Comparison of ENCODE assay signal across 11 cellular contexts in genomic region chr13:70249332-70250064, GRCh38.
A peak's percentile ranks its signal among the peaks of the same experiment; 100 is the strongest.
DNase-seq lines count a peak whose midpoint lies in the region; ATAC-seq, FAIRE-seq and TF ChIP-seq lines count a peak whose summit lies in the region.
"Had no signal": no experiment of that assay in that cellular context is flagged by ENCODE, and none has a peak within 500 bp of the region (broad histone marks: within the 10 kb centered on the region; RNA-seq: fewer than 3 reads in every experiment).

No MANE protein-coding gene starts in this region.

- no peak for TF ChIP-seq CTCF in bronchial epithelial cell (IDR thresholded peaks at IDR 0.05; ENCODE audit: insufficient read depth, low read length, severe bottlenecking)

- FAIRE-seq in bronchial epithelial cell (lab: Jason Lieb, UNC) (peak; percentile 73), frontal cortex (lab: Jason Lieb, UNC) (no peak)

- no peaks in the 10 kb centered on the region for H3K27me3 ChIP-seq in bronchial epithelial cell (ENCODE audit: control insufficient read depth, insufficient read depth, low read length)
- H3K27me3 ChIP-seq: MG63 had no signal

- WGBS in mesodermal cell (ENCODE audit: insufficient coverage in 2 of 2), 2 experiments, result 91 to 97% methylated on average over 5 to 6 of the region's 8 CpGs

- DNase-seq in Daoy (ENCODE audit: low read depth) (peak; percentile 4), NCI-H2196 (lab: John Stamatoyannopoulos, UW; ENCODE audit: unreplicated experiment) (peak; percentile 3), bronchial epithelial cell (ENCODE audit: low read depth) (peak; percentile 99), NOMO-1 (lab: John Stamatoyannopoulos, UW; ENCODE audit: unreplicated experiment in 2 of 2) (no peak), frontal cortex (ENCODE audit: low spot score in 2 of 2) (no peak), C1 segment of cervical spinal cord (lab: John Stamatoyannopoulos, UW) (no peak)
- DNase-seq: CD8-positive, alpha-beta T cell; MG63; stimulated activated CD4-positive, alpha-beta T cell treated with anti-CD3 and anti-CD28 coated beads, Interleukin-4, amount 100 ng/mL, for 4 hours had no signal

- peaks cover 13% of the 10 kb centered on the region for H3K4me1 ChIP-seq in mesodermal cell (ENCODE audit: control insufficient read depth, insufficient read depth, low read length, poor library complexity, severe bottlenecking)

- peaks cover 6% of the 10 kb centered on the region for H3K9me3 ChIP-seq in mesodermal cell (ENCODE audit: control insufficient read depth, low read length)
- H3K9me3 ChIP-seq: MG63 had no signal

- H3K4me3 ChIP-seq in bronchial epithelial cell (ENCODE audit: low read depth, low read length) (no peak overlapping the region), mesodermal cell (ENCODE audit: extremely low read depth, insufficient read depth, low read length, poor library complexity, severe bottlenecking) (no peak overlapping the region)
- H3K4me3 ChIP-seq: MG63 had no signal

- H3K36me3 ChIP-seq in bronchial epithelial cell (ENCODE audit: control insufficient read depth, insufficient read depth, low read length), result no peaks in the 10 kb centered on the region
- no peaks in the 10 kb centered on the region for H3K36me3 ChIP-seq in mesodermal cell (ENCODE audit: control insufficient read depth, insufficient read depth, low read length)
- H3K36me3 ChIP-seq: MG63 had no signal

- H3K27ac ChIP-seq in mesodermal cell (ENCODE audit: low read depth, low read length, severe bottlenecking), result peak overlapping the region; percentile 73

- no peak for ATAC-seq in HG02840 (IDR thresholded peaks at IDR 0.05; ENCODE audit: low FRiP score, unreplicated experiment)
- ATAC-seq: CD8-positive, alpha-beta T cell had no signal

Comparison
In these comparisons a context has a peak if more than half of its experiments do, and no peak if none do; other contexts are left out.
1. DNase-seq: peak in Daoy (single experiment), NCI-H2196 (single experiment) and bronchial epithelial cell (single experiment); none in NOMO-1 (0 of 2), frontal cortex (0 of 2) and C1 segment of cervical spinal cord (0 of 14).